In the genomic region with DNA sequence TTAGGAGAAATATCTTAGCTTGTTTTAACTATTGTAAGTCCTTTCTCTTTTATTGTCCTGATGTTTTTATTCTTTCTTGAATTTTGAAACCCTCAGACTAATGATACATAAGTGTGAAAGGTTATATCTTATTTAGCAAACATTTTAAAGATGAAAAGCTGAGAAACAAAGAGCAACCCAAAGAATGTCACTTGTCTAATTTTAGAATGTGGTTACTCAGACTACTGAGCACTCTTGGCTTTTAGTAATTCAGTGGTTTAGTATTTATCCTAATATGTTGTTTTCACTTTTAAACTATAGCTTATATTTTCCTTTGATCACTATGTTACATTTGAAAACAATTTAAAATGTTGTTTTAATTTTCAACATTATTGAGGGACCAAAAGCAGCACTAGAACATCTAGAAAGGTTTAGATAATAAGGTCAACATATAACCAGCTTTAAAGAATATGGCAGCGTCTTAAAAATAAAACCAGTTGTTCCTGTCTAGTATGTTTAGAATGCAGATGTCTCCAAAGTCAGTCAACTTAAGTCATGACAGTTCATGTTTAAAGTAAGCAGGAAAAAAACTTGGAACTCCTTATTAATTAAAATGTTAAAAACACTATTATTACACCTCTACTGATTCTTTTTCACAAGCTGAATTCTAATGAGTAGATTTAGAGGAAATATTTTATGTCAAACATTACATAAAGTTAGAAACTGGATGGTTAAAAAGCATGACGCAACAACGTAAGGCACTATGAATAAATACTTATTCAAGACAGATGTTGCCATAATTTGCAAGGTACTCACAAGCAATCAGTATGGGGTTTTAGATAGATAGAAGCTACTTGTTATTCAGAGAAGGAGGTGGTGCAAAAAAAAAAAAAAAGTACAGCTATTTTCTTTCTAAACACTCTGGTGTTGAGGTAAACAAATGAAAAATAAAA, we compare ENCODE assay signal across 1 cellular context.
TF ChIP-seq lines count a peak whose summit lies in the region.

No MANE protein-coding gene starts in this region.

TF ChIP-seq in K562, 482 proteins besides CTCF, POLR2A, EP300 and RAD21:
- TF ChIP-seq CEBPB (tag; IDR thresholded peaks at IDR 0.05) (peak; percentile 70), CEBPG (CRISPR knock-in tag; IDR thresholded peaks at IDR 0.05) (no peak), CEBPG (tag; conservative IDR thresholded peaks at IDR 0.05 in 1 of 2, IDR thresholded peaks at IDR 0.05 in 1 of 2) (peak; percentile 53 to 73), NUFIP1 (IDR thresholded peaks at IDR 0.05; ENCODE audit: partially characterized antibody) (no peak)
- TF ChIP-seq, protein P1, sequence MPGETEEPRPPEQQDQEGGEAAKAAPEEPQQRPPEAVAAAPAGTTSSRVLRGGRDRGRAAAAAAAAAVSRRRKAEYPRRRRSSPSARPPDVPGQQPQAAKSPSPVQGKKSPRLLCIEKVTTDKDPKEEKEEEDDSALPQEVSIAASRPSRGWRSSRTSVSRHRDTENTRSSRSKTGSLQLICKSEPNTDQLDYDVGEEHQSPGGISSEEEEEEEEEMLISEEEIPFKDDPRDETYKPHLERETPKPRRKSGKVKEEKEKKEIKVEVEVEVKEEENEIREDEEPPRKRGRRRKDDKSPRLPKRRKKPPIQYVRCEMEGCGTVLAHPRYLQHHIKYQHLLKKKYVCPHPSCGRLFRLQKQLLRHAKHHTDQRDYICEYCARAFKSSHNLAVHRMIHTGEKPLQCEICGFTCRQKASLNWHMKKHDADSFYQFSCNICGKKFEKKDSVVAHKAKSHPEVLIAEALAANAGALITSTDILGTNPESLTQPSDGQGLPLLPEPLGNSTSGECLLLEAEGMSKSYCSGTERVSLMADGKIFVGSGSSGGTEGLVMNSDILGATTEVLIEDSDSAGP (CRISPR knock-in tag; IDR thresholded peaks at IDR 0.05), result no peak
- TF ChIP-seq, protein P2, sequence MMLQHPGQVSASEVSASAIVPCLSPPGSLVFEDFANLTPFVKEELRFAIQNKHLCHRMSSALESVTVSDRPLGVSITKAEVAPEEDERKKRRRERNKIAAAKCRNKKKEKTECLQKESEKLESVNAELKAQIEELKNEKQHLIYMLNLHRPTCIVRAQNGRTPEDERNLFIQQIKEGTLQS (IDR thresholded peaks at IDR 0.05), result peak; percentile 66
- TF ChIP-seq, protein P2 (CRISPR knock-in tag; conservative IDR thresholded peaks at IDR 0.05), result no peak
